8 cellular contexts compared by ENCODE assay signal in the genomic region with DNA sequence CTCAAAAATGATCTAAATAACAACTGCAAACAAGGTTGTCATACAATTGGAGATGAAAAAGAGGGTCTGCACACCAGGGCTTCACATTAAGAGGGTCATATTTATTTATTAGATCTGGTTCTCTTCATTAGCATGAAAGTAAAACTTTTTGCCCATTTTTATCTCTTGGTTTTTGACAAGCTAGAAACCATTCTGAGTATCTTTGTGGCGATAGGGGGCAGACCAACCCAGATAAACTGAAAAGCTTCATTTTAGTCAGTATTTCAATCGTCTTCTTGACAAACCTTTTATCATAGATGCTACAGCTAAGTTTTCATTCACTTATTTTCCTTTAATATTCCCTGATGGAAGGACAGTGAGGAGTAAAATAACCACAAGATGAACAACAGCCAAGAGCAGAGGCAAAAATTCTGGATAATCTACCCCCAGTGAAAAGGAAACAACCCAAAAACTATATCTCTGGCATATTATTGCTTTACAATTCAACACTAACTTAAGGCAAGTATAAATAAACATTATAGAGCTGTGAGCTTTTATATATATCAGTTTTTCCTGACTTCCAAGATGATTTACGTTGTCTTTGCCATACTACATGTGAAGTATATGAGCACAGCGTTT. TPM values are rescaled to one million over a fixed set of nuclear protein-coding genes. Genes with fewer than 3 reads are reported as not detected.
DNase-seq lines count a peak whose midpoint lies in the region; ATAC-seq and TF ChIP-seq lines count a peak whose summit lies in the region.

No MANE protein-coding gene starts in this region.

- H3K27me3 Mint-ChIP-seq in T-cell (no peaks in the 10 kb centered on the region), neural crest cell (ENCODE audit: low read depth) (no peaks in the 10 kb centered on the region)

- peak overlapping the region in 1 of 3 donors; percentile 4 for H3K4me3 Mint-ChIP-seq in T-cell
- no peak overlapping the region for H3K4me3 Mint-ChIP-seq in neural crest cell

- no peak overlapping the region for H3K27ac ChIP-seq in vagina

- TF ChIP-seq POLR2A in vagina (IDR thresholded peaks at IDR 0.05): no peak

- intact Hi-C loops in vagina (cut with DNase I): no loop called here

- no peaks in the 10 kb centered on the region for H3K36me3 ChIP-seq in vagina

- H3K27ac Mint-ChIP-seq in T-cell (peak overlapping the region; percentile 70 to 85), neural crest cell (ENCODE audit: unreplicated experiment) (no peak overlapping the region)

- H3K9me3 Mint-ChIP-seq in T-cell (no peaks in the 10 kb centered on the region), neural crest cell (no peaks in the 10 kb centered on the region)

- ATAC-seq in T-cell (replicated peaks in 1 of 4): peak; percentile 61 to 78 (median 64)

- H3K4me1 Mint-ChIP-seq in T-cell (peaks cover 79 to 89% (median 82%) of the 10 kb centered on the region in 3 donors), neural crest cell (no peaks in the 10 kb centered on the region)

- no peaks in the 10 kb centered on the region for H3K27me3 ChIP-seq in vagina

- TF ChIP-seq CTCF in choroid plexus epithelial cell (conservative IDR thresholded peaks at IDR 0.05; ENCODE audit: low read depth, low read length): peak; percentile 67
- peak; percentile 61 for TF ChIP-seq CTCF in neural crest cell (conservative IDR thresholded peaks at IDR 0.05)
- peak in 1 of 3 experiments; percentile 25 for TF ChIP-seq CTCF in vagina (IDR thresholded peaks at IDR 0.05)

- CTCF ChIA-PET in T-cell (lab: Charles Lee): interaction anchor here (0.6 to 4.3 kb wide), 91 partner anchors 9 to 1518 kb away, joined by 3 to 57 read pairs (median 4); a partner anchor contains a TSS

- DNase-seq in activated T-cell treated with anti-CD3 and anti-CD28 coated beads for 24 hours (ENCODE audit: low read depth) (peak; percentile 38), T-cell (peak in 32 of 34 experiments; percentile 8 to 63 (median 46)), choroid plexus epithelial cell (ENCODE audit: low read depth) (peak; percentile 76), neural crest cell (ENCODE audit: low read depth, low spot score) (no peak), vagina (ENCODE audit: extremely low spot score in 2 of 2) (no peak), SW480 (ENCODE audit: low spot score) (no peak)
- DNase-seq in activated T-cell treated with anti-CD3 and anti-CD28 coated beads, Interleukin-2, amount 50 U/mL, for 1 hour: no peak
- DNase-seq in NK-92 treated with Interleukin-12 subunit alpha and Interleukin-12 subunit beta, amount 100 ng/mL, for 24 hours (lab: John Stamatoyannopoulos, UW): no peak

- H3K4me3 ChIP-seq in choroid plexus epithelial cell (ENCODE audit: low read depth, low read length) (no peak overlapping the region), vagina (no peak overlapping the region)

- POLR2A ChIA-PET in T-cell (lab: Charles Lee): interaction anchor here in 1 of 2 donors (0.5 to 1.2 kb wide), 7 partner anchors 12 to 663 kb away, joined by 3 to 4 read pairs (median 3); a partner anchor contains a TSS

- H3K4me1 ChIP-seq in vagina: no peaks in the 10 kb centered on the region

- H3K9me3 ChIP-seq in vagina: no peaks in the 10 kb centered on the region

- H3K36me3 Mint-ChIP-seq in T-cell (peaks cover 39% of the 10 kb centered on the region), neural crest cell (ENCODE audit: low read depth) (no peaks in the 10 kb centered on the region)

RNA-seq across cellular contexts. Expression of a gene that starts 45.2 kb away (rescaled TPM):
- 10 to 100 TPM; 55.5 to 93.3 (median 69.4) TPM for total RNA-seq in T-cell
- not detected in 2 replicates for total RNA-seq in neural crest cell
- 5.6 TPM for total RNA-seq in vagina

Comparison
In these comparisons a context has a peak if more than half of its experiments do, and no peak if none do; other contexts are left out.
1. DNase-seq: peak in activated T-cell treated with anti-CD3 and anti-CD28 coated beads for 24 hours (single experiment), T-cell (32 of 34) and choroid plexus epithelial cell (single experiment); none in activated T-cell treated with anti-CD3 and anti-CD28 coated beads, Interleukin-2, amount 50 U/mL, for 1 hour (single experiment), neural crest cell (single experiment), vagina (0 of 2), SW480 (single experiment) and NK-92 treated with Interleukin-12 subunit alpha and Interleukin-12 subunit beta, amount 100 ng/mL, for 24 hours (single experiment).